Comparison of ENCODE assay signal across 8 cellular contexts in the genomic region with DNA sequence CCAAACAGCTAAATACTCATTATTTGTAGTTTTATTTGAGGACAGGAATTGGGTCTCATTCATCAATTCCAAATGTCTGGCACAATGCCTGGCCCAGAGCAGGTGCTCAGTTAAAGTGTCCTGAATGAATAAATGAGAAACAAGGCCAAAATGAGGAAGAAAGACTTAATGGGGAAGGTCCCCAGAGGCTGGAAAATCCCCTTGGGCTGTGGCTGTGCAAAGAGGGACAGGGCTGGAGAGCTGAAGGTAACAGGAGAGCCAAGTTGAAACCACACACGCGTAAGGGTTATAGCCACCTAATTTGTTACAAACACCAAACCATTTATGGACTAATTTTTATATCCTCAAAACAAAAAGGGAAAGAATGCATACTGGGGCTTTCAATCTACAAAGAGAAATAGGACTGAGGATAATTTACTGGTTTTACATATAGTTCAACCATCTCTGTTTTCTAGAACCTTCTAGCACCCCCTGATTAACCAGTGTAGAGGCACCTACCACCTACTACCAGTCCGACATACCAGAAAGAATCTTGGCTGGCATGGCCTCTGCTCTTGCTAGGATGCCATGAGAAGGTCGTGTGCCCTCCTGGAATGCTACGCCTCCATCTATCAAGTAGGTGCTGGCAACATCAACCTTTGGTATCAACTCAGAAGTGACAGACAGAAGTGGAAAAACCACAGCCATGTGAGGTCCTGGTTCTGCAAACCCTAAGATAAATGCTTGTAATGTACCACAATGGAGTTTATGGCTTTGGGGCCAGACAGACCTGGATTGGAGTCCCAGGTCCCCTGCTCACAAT. TPM values are rescaled to one million over a fixed set of nuclear protein-coding genes. Genes with fewer than 3 reads are reported as not detected.
DNase-seq lines count a peak whose midpoint lies in the region; ATAC-seq lines count a peak whose summit lies in the region.

No MANE protein-coding gene starts in this region.

- H3K27ac ChIP-seq in esophagus (ENCODE audit: low read depth in 2 of 2, low read length in 1 of 2): peak overlapping the region; percentile 65 to 77
- peak overlapping the region in 16 of 21 experiments; percentile 9 to 90 (median 48) for H3K27ac ChIP-seq in skin epidermis

- H3K4me1 ChIP-seq in esophagus (ENCODE audit: control insufficient read depth in 2 of 2, insufficient read depth in 2 of 2, low read length in 1 of 2): peaks cover 15 to 47% of the 10 kb centered on the region in 2 donors

- ATAC-seq in GM19463 (IDR thresholded peaks at IDR 0.05; ENCODE audit: unreplicated experiment) (peak; percentile 62), GM19324 (IDR thresholded peaks at IDR 0.05; ENCODE audit: low FRiP score, unreplicated experiment) (no peak), GM18861 (IDR thresholded peaks at IDR 0.05; ENCODE audit: unreplicated experiment) (no peak), HG03571 (IDR thresholded peaks at IDR 0.05; ENCODE audit: unreplicated experiment) (no peak)

- no peaks in the 10 kb centered on the region for H3K27me3 ChIP-seq in esophagus (ENCODE audit: control insufficient read depth in 1 of 2, insufficient read depth in 2 of 2, low read length in 2 of 2)

- no peaks in the 10 kb centered on the region for H3K9me3 ChIP-seq in esophagus (ENCODE audit: control insufficient read depth in 2 of 2, insufficient read depth in 1 of 2, low read depth in 1 of 2, low read length in 1 of 2)

- H3K36me3 ChIP-seq in esophagus (ENCODE audit: control insufficient read depth in 2 of 2, insufficient read depth in 2 of 2, low read length in 1 of 2): peaks cover 0 to 14% of the 10 kb centered on the region in 2 donors

- H3K4me3 ChIP-seq in esophagus (ENCODE audit: low read depth in 1 of 2, low read length in 2 of 2) (no peak overlapping the region), skin epidermis (no peak overlapping the region)

- intact Hi-C loops in posterior vena cava (cut with DNase I): no loop called here

- 51 to 55% methylated on average over 5 of the region's 5 CpGs for WGBS in esophagus, 2 donors

- DNase-seq in NCI-H1436 treated with DMSO at 0.1 percent for 48 hours (lab: John Stamatoyannopoulos, UW): peak; percentile 55
- DNase-seq in posterior vena cava (ENCODE audit: low spot score): no peak

RNA-seq across cellular contexts. Expression of gene MYH9, which starts 28.4 kb away (rescaled TPM):
- 100 to 1,000 TPM; 107 to 114 TPM for polyA plus RNA-seq in esophagus
- 100 to 1,000 TPM; 831 to 938 TPM for total RNA-seq in posterior vena cava
